8 cellular contexts compared by ENCODE assay signal in genomic region chr1:116570358-116571214, GRCh38. TPM values are rescaled to one million over a fixed set of nuclear protein-coding genes. Genes with fewer than 3 reads are reported as not detected.
DNase-seq lines count a peak whose midpoint lies in the region; ATAC-seq lines count a peak whose summit lies in the region.

Gene CD58, minus strand, starts transcription at chr1:116571026. Its CDS starts 54 bp downstream, at chr1:116570972.

- peaks cover 43% of the 10 kb centered on the region for H3K36me3 Mint-ChIP-seq in activated T-helper 17 cell treated with anti-CD3 and anti-CD28 coated beads, Interleukin-2, amount 50 U/mL, for 72 hours (ENCODE audit: low read depth)
- H3K36me3 Mint-ChIP-seq in natural killer cell treated with Interleukin-12 subunit alpha and Interleukin-12 subunit beta and Interleukin-15 and Interleukin-18, amount 100 ng/mL, for 72 hours = peaks cover 14% of the 10 kb centered on the region

- peak within 1 kb of the TSS; percentile 92 for H3K27ac Mint-ChIP-seq in activated T-helper 17 cell treated with anti-CD3 and anti-CD28 coated beads, Interleukin-2, amount 50 U/mL, for 72 hours
- H3K27ac Mint-ChIP-seq in natural killer cell treated with Interleukin-12 subunit alpha and Interleukin-12 subunit beta and Interleukin-15 and Interleukin-18, amount 100 ng/mL, for 72 hours = peak within 1 kb of the TSS; percentile 86 to 95

- H3K27me3 Mint-ChIP-seq in activated T-helper 17 cell treated with anti-CD3 and anti-CD28 coated beads, Interleukin-2, amount 50 U/mL, for 72 hours = no peaks in the 10 kb centered on the region
- H3K27me3 Mint-ChIP-seq in natural killer cell treated with Interleukin-12 subunit alpha and Interleukin-12 subunit beta and Interleukin-15 and Interleukin-18, amount 100 ng/mL, for 72 hours = peaks cover 0 to under 1% of the 10 kb centered on the region in 2 donors

- peak; percentile 60 for ATAC-seq in GM21526 (IDR thresholded peaks at IDR 0.05; ENCODE audit: low FRiP score, unreplicated experiment)
- ATAC-seq in activated T-helper 17 cell treated with anti-CD3 and anti-CD28 coated beads, Interleukin-2, amount 50 U/mL, for 72 hours (replicated peaks) = peak; percentile 77
- peak; percentile 95 to 96 for ATAC-seq in natural killer cell treated with Interleukin-12 subunit alpha and Interleukin-12 subunit beta and Interleukin-15 and Interleukin-18, amount 100 ng/mL, for 72 hours
- peak; percentile 86 for ATAC-seq in stimulated activated naive CD8-positive, alpha-beta T cell treated with anti-CD3 and anti-CD28 coated beads, Interleukin-15, Interleukin-2, amounts not matched to agents 100 U/mL and 50 U/mL, for 24 hours

- peak within 1 kb of the TSS; percentile 96 for H3K4me3 Mint-ChIP-seq in activated T-helper 17 cell treated with anti-CD3 and anti-CD28 coated beads, Interleukin-2, amount 50 U/mL, for 72 hours
- peak within 1 kb of the TSS; percentile 95 for H3K4me3 Mint-ChIP-seq in natural killer cell treated with Interleukin-12 subunit alpha and Interleukin-12 subunit beta and Interleukin-15 and Interleukin-18, amount 100 ng/mL, for 72 hours

- H3K9me3 Mint-ChIP-seq in activated T-helper 17 cell treated with anti-CD3 and anti-CD28 coated beads, Interleukin-2, amount 50 U/mL, for 72 hours = no peaks in the 10 kb centered on the region
- no peaks in the 10 kb centered on the region for H3K9me3 Mint-ChIP-seq in natural killer cell treated with Interleukin-12 subunit alpha and Interleukin-12 subunit beta and Interleukin-15 and Interleukin-18, amount 100 ng/mL, for 72 hours

- H3K4me1 Mint-ChIP-seq in activated T-helper 17 cell treated with anti-CD3 and anti-CD28 coated beads, Interleukin-2, amount 50 U/mL, for 72 hours = peaks cover 58% of the 10 kb centered on the region
- H3K4me1 Mint-ChIP-seq in natural killer cell treated with Interleukin-12 subunit alpha and Interleukin-12 subunit beta and Interleukin-15 and Interleukin-18, amount 100 ng/mL, for 72 hours (ENCODE audit: low read depth in 2 of 2) = peaks cover 50 to 61% of the 10 kb centered on the region in 2 donors

- DNase-seq in DMS79 treated with DMSO at 0.1 percent for 48 hours (lab: John Stamatoyannopoulos, UW) (peak; percentile 71), HuH-7.5 (ENCODE audit: low spot score) (peak; percentile 70), RPMI7951 (ENCODE audit: low read depth) (peak; percentile 90), fibroblast of peridontal ligament (ENCODE audit: extremely low read depth) (peak; percentile 62)
- peak; percentile 94 for DNase-seq in natural killer cell treated with Interleukin-12 subunit alpha and Interleukin-12 subunit beta and Interleukin-15 and Interleukin-18, amount 100 ng/mL, for 72 hours (ENCODE audit: low spot score)
- DNase-seq in stimulated activated naive CD8-positive, alpha-beta T cell treated with anti-CD3 and anti-CD28 coated beads, Interleukin-15, Interleukin-2, amounts not matched to agents 100 U/mL and 50 U/mL, for 24 hours = peak; percentile 94

RNA-seq across cellular contexts. Expression of gene CD58, which starts in this region (rescaled TPM):
- total RNA-seq in RPMI7951 (2014; rRNA removed; shearing (Covaris generic)) = 91.5 and 111 TPM in 2 replicates
- 10 to 100 TPM; 36.8 to 40.5 TPM for total RNA-seq in activated T-helper 17 cell treated with anti-CD3 and anti-CD28 coated beads, Interleukin-2, amount 50 U/mL, for 72 hours
- total RNA-seq in natural killer cell treated with Interleukin-12 subunit alpha and Interleukin-12 subunit beta and Interleukin-15 and Interleukin-18, amount 100 ng/mL, for 72 hours = 10 to 100 TPM; 40.1 to 52.7 TPM

Comparison
In these comparisons a context has a peak if more than half of its experiments do, and no peak if none do; other contexts are left out.
1. Peak in every context shown above with its lines: DNase-seq and ATAC-seq.